Comparison of ENCODE assay signal across 31 cellular contexts in genomic region chr9:14597171-14597799, GRCh38.
"Had no signal": no experiment of that assay in that cellular context is flagged by ENCODE, and none has a peak within 500 bp of the region (broad histone marks: within the 10 kb centered on the region; RNA-seq: fewer than 3 reads in every experiment).

No MANE protein-coding gene starts in this region.

- H3K27me3 ChIP-seq: Peyer's patch, SJSA1 had no signal

- FAIRE-seq: astrocyte, TTC549 had no signal

- ATAC-seq: activated CD4-positive, alpha-beta T cell treated with anti-CD3 and anti-CD28 coated beads for 36 hours; activated CD4-positive, CD25-positive, alpha-beta regulatory T cell treated with anti-CD3 and anti-CD28 coated beads, Interleukin-2, amount 50 U/mL, for 24 hours; activated CD8-positive, alpha-beta T cell treated with anti-CD3 and anti-CD28 coated beads, Interleukin-2, amount 10 ng/mL, durations not matched to agents 7 days and 5 days; PC-3; WTC11 had no signal

- H3K4me2 ChIP-seq: SK-N-SH had no signal

- H3K9me3 ChIP-seq: Peyer's patch, SJSA1 had no signal

- H3K27ac ChIP-seq: Peyer's patch, SJSA1 had no signal

- H3K9ac ChIP-seq: SK-N-SH had no signal

- H3K4me3 ChIP-seq: Peyer's patch, SJSA1 had no signal

- DNase-seq: activated CD4-positive, alpha-beta T cell treated with anti-CD3 and anti-CD28 coated beads for 36 hours; activated CD4-positive, alpha-beta T cell treated with anti-CD3 and anti-CD28 coated beads, Interleukin-2, amount 10 ng/mL, durations not matched to agents 7 days and 5 days; activated CD4-positive, alpha-beta T cell treated with anti-CD3 and anti-CD28 coated beads, Interleukin-2, amount 50 U/mL, for 48 hours; activated CD8-positive, alpha-beta T cell treated with anti-CD3 and anti-CD28 coated beads, Interleukin-2, amount 10 ng/mL, durations not matched to agents 7 days and 5 days; activated gamma-delta T cell; activated naive CD4-positive, alpha-beta T cell treated with Interleukin-2 at 50 U/mL for 16 hours; activated naive CD8-positive, alpha-beta T cell treated with anti-CD3 and anti-CD28 coated beads, Interleukin-2, amount 10 ng/mL, durations not matched to agents 7 days and 5 days; activated T-cell treated with anti-CD3 and anti-CD28 coated beads, Interleukin-2, amount 50 U/mL, for 24 hours; amygdala; Kasumi-1; KG1; MM.1S; MV-4-11; NCI-H1092; NCI-H1417; NCI-H146; NCI-H187; NCI-H2029 treated with DMSO at 0.1 percent for 48 hours; NCI-H226; NCI-H524 treated with DMSO at 0.1 percent for 48 hours; NK-92 treated with Interleukin-12 subunit alpha and Interleukin-12 subunit beta, amount 100 ng/mL, for 24 hours; PC-3; Peyer's patch; RPMI8226; SHP77 treated with DMSO at 0.1 percent for 48 hours; SK-N-SH had no signal

- H3K4me1 ChIP-seq: Peyer's patch, SJSA1 had no signal

- H3K36me3 ChIP-seq: SJSA1 had no signal
